ENCODE assay signal across 8 cellular contexts in the genomic region with DNA sequence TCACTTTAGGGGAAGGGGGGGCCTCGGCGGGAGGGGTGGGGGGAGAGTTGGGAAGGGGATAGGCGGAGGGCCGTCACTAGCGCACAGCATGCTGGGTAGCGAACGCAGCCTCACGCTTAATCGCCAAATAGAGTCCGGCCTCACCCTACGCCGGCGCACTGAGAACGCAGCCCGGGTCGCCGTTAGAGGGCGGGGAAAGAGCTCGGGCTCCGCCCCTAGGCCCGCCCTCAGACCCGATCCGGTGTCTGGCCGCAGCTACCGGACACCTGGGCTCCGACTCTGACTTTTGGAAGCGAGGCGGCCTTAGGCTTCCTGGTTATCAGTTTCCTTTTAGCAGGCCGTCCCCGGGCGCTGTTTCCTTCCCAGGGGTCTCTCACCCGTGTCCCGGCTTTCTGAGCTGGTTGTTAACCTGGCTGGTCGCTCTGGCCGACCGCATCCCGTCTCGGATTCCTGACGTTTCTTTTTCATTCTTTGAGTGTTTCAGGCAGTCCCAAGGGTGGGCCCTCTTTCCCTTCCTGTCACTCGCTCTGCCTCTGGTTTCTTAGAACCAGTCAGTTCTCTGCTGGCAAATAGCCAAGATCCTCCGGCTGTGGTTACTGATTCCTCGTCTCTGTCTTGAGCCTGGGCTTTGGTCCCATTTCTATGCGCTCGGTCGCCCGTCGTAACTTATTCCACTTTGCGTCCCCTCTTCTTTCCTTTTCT. TPM values are rescaled to one million over a fixed set of nuclear protein-coding genes. Genes with fewer than 3 reads are reported as not detected.
DNase-seq lines count a peak whose midpoint lies in the region; ATAC-seq and TF ChIP-seq lines count a peak whose summit lies in the region.

No MANE protein-coding gene starts in this region.

- H3F3A ChIP-seq in neural cell (ENCODE audit: insufficient read depth, low read length, poor library complexity, severe bottlenecking) = no peaks in the 10 kb centered on the region

- H3K27ac ChIP-seq in H9 (ENCODE audit: insufficient read length, low read depth, low read length) (peak overlapping the region; percentile 90), neural cell (ENCODE audit: low read length) (peak overlapping the region; percentile 94)

- peak overlapping the region; percentile 93 to 99 (median 97) for H3K27ac Mint-ChIP-seq in H9
- H3K27ac Mint-ChIP-seq in stimulated activated naive CD8-positive, alpha-beta T cell treated with anti-CD3 and anti-CD28 coated beads, Interleukin-15, amount 100 ng/mL, for 72 hours = peak overlapping the region; percentile 96 to 99

- no peaks in the 10 kb centered on the region for H3K9me2 ChIP-seq in neural cell (ENCODE audit: insufficient read depth, low read length)

- no peak overlapping the region for H4K91ac ChIP-seq in H9 (ENCODE audit: insufficient read length, low read depth, low read length)

- no peak overlapping the region for H4K5ac ChIP-seq in H9 (ENCODE audit: insufficient read length, low read depth, low read length)

- no peaks in the 10 kb centered on the region for H3K27me3 ChIP-seq in H9 (ENCODE audit: insufficient read depth, low read length)
- H3K27me3 ChIP-seq in neural cell (ENCODE audit: insufficient read depth, low read depth, low read length) = no peaks in the 10 kb centered on the region

- H3K36me3 ChIP-seq in ES-I3 (ENCODE audit: insufficient read depth, low read length) (no peaks in the 10 kb centered on the region; the same call in 1 of the 2 replicates), neural cell (ENCODE audit: insufficient read depth, low read length) (no peaks in the 10 kb centered on the region)

- peak overlapping the region; percentile 74 to 91 for H3K4me3 Mint-ChIP-seq in H9
- H3K4me3 Mint-ChIP-seq in stimulated activated naive CD8-positive, alpha-beta T cell treated with anti-CD3 and anti-CD28 coated beads, Interleukin-15, amount 100 ng/mL, for 72 hours = peak overlapping the region; percentile 96 to 99

- H3K9me3 Mint-ChIP-seq in H9 = no peaks in the 10 kb centered on the region; a peak in 1 of 5 replicates
- H3K9me3 Mint-ChIP-seq in stimulated activated naive CD8-positive, alpha-beta T cell treated with anti-CD3 and anti-CD28 coated beads, Interleukin-15, amount 100 ng/mL, for 72 hours = no peaks in the 10 kb centered on the region

- H3K23me2 ChIP-seq in H9 (ENCODE audit: insufficient read length, low read depth, low read length, poor library complexity, severe bottlenecking) = peaks cover 12% of the 10 kb centered on the region

- WGBS in H9 (ENCODE audit: extremely low coverage, insufficient read length, low lambda C conversion rate) = no CpG with 5 or more reads among the region's 48 CpGs

- peaks cover 24 to 39% of the 10 kb centered on the region in 2 experiments for H3K4me1 Mint-ChIP-seq in H9
- peaks cover 69% of the 10 kb centered on the region for H3K4me1 Mint-ChIP-seq in stimulated activated naive CD8-positive, alpha-beta T cell treated with anti-CD3 and anti-CD28 coated beads, Interleukin-15, amount 100 ng/mL, for 72 hours

- peaks cover 5 to 10% (median 7%) of the 10 kb centered on the region in 3 experiments; a peak in 5 of 7 replicates for H3K36me3 Mint-ChIP-seq in H9 (ENCODE audit: insufficient read depth in 1 of 3, low read depth in 3 of 3)

- H3K4me3 ChIP-seq in fibroblast of villous mesenchyme (ENCODE audit: low read depth, low read length) (peak overlapping the region; percentile 92), neural cell (ENCODE audit: low read length) (peak overlapping the region; percentile 91)

- H3K4me1 ChIP-seq in ES-I3 (ENCODE audit: insufficient read depth, low read length) (peaks cover 7% of the 10 kb centered on the region; the same call in 1 of the 2 replicates), H9 (ENCODE audit: insufficient read depth, low read length) (peaks cover 1% of the 10 kb centered on the region; the same call in 1 of the 2 replicates)

- no peak overlapping the region for H3K56ac ChIP-seq in H9 (ENCODE audit: insufficient read length, low read depth, low read length)

- H3T11ph ChIP-seq in H9 (ENCODE audit: low read length) = no peak overlapping the region

- H3K18ac ChIP-seq in H9 (ENCODE audit: insufficient read length, low read depth, low read length) = peak overlapping the region; percentile 34

- H3K23ac ChIP-seq in H9 (ENCODE audit: insufficient read length, low read depth, low read length) = no peak overlapping the region

- ATAC-seq in stimulated activated naive CD8-positive, alpha-beta T cell treated with anti-CD3 and anti-CD28 coated beads, Interleukin-15, amount 100 ng/mL, for 72 hours = peak; percentile 94

- H3K79me2 ChIP-seq in H9 (ENCODE audit: insufficient read depth, low read length) (peaks cover 15% of the 10 kb centered on the region; the same call in 1 of the 2 replicates), neural cell (replicated peaks; ENCODE audit: insufficient read depth, low read length) (peaks cover 50% of the 10 kb centered on the region)

- peak; percentile 26 for TF ChIP-seq RAD21 in neural cell (conservative IDR thresholded peaks at IDR 0.05)

- no peaks in the 10 kb centered on the region for H3K27me3 Mint-ChIP-seq in H9 (ENCODE audit: low read depth)
- H3K27me3 Mint-ChIP-seq in stimulated activated naive CD8-positive, alpha-beta T cell treated with anti-CD3 and anti-CD28 coated beads, Interleukin-15, amount 100 ng/mL, for 72 hours = no peaks in the 10 kb centered on the region

- peak overlapping the region; percentile 84 for H2AFZ ChIP-seq in H9 (ENCODE audit: low read length)
- peak overlapping the region; percentile 80 for H2AFZ ChIP-seq in neural cell (ENCODE audit: low read depth, low read length)

- no peaks in the 10 kb centered on the region for H3K9me3 ChIP-seq in ES-I3 (ENCODE audit: control insufficient read depth, insufficient read depth, low read length)
- no peaks in the 10 kb centered on the region for H3K9me3 ChIP-seq in H9 (ENCODE audit: control insufficient read depth, low read depth, low read length)
- no peaks in the 10 kb centered on the region for H3K9me3 ChIP-seq in neural cell (ENCODE audit: low read length)

- no peak overlapping the region for H2BK5ac ChIP-seq in H9 (ENCODE audit: insufficient read length, low read length)

- no peak overlapping the region for H4K8ac ChIP-seq in H9 (replicated peaks; ENCODE audit: insufficient read length, low read depth, low read length)

- peak; percentile 87 for TF ChIP-seq POLR2A in Raji (IDR thresholded peaks at IDR 0.05; ENCODE audit: insufficient read depth, low read depth, low read length)

- H2AK5ac ChIP-seq in H9 (ENCODE audit: insufficient read length, low read length) = no peak overlapping the region

- H2BK12ac ChIP-seq in H9 (ENCODE audit: insufficient read length, low read depth, low read length) = no peak overlapping the region

- no peak overlapping the region for H3K4ac ChIP-seq in H9 (ENCODE audit: low read depth, low read length)

- peak; percentile 52 for TF ChIP-seq EP300 in neural cell (conservative IDR thresholded peaks at IDR 0.05; ENCODE audit: poor library complexity, severe bottlenecking)

- TF ChIP-seq CTCF in H9 (conservative IDR thresholded peaks at IDR 0.05) = no peak
- no peak for TF ChIP-seq CTCF in fibroblast of villous mesenchyme (IDR thresholded peaks at IDR 0.05; ENCODE audit: insufficient read depth, low read depth, low read length)
- TF ChIP-seq CTCF in neural cell (IDR thresholded peaks at IDR 0.05; ENCODE audit: poor library complexity, severe bottlenecking) = no peak

- H3K79me1 ChIP-seq in H9 (ENCODE audit: insufficient read depth, low read depth, low read length, poor library complexity, severe bottlenecking) = peaks cover 6% of the 10 kb centered on the region

- H3K9ac ChIP-seq in ES-I3 (ENCODE audit: low read depth, low read length) (peak overlapping the region; percentile 94), H9 (ENCODE audit: extremely low read depth, insufficient read length, low read length) (peak overlapping the region; percentile 93), neural cell (ENCODE audit: low read length) (peak overlapping the region; percentile 99)

- H3K4me2 ChIP-seq in H9 (ENCODE audit: insufficient read depth, insufficient read length, low read length) (peak overlapping the region; percentile 91), neural cell (ENCODE audit: low read length) (peak overlapping the region; percentile 30)

- DNase-seq in H9 (peak; percentile 98), M059J (ENCODE audit: low read depth) (peak; percentile 98), activated gamma-delta T cell (lab: John Stamatoyannopoulos, UW) (peak; percentile 74), fibroblast of villous mesenchyme (ENCODE audit: low read depth) (peak; percentile 97)
- DNase-seq in stimulated activated naive CD8-positive, alpha-beta T cell treated with anti-CD3 and anti-CD28 coated beads, Interleukin-15, amount 100 ng/mL, for 72 hours = peak; percentile 89 to 92

- H2BK120ac ChIP-seq in H9 (ENCODE audit: low read depth, low read length, poor library complexity, severe bottlenecking) = no peak overlapping the region

- no peak overlapping the region for H2BK20ac ChIP-seq in H9 (ENCODE audit: low read depth, low read length, poor library complexity, severe bottlenecking)

- H2BK15ac ChIP-seq in H9 (ENCODE audit: low read depth, low read length) = no peak overlapping the region

- H3K14ac ChIP-seq in H9 (ENCODE audit: insufficient read depth, low read length) = no peak overlapping the region

- H4K20me1 ChIP-seq in H9 (ENCODE audit: control insufficient read depth, insufficient read depth, insufficient read length) (no peaks in the 10 kb centered on the region), neural cell (ENCODE audit: insufficient read depth) (no peaks in the 10 kb centered on the region)

RNA-seq across cellular contexts. Expression of gene STRN3, which starts 0.4 kb away (rescaled TPM):
- total RNA-seq in H9 (2021) = 49.5 and 52.1 TPM in 2 replicates
- total RNA-seq in M059J (2014; rRNA removed; shearing (Covaris generic)) = 21.5 and 29.6 TPM in 2 replicates
- 53.5 and 83.3 TPM in 2 replicates for total RNA-seq in fibroblast of villous mesenchyme
- polyA plus RNA-seq in neural cell = 56.2 and 60.1 TPM in 2 replicates
- polyA minus RNA-seq in neural cell = 130 and 140 TPM in 2 replicates

RNA-seq across cellular contexts. Expression of gene AP4S1, which starts 1.1 kb away (rescaled TPM):
- total RNA-seq in H9 (2021) = 11.3 and 13.7 TPM in 2 replicates
- 6.0 and 21.0 TPM in 2 replicates for total RNA-seq in M059J (2014; rRNA removed; shearing (Covaris generic))
- 5.6 and 6.1 TPM in 2 replicates for total RNA-seq in fibroblast of villous mesenchyme
- 20.4 and 20.8 TPM in 2 replicates for polyA plus RNA-seq in neural cell
- 19.2 and 23.6 TPM in 2 replicates for polyA minus RNA-seq in neural cell

Comparison
In these comparisons a context has a peak if more than half of its experiments do, and no peak if none do; other contexts are left out.
1. Peak in every context shown above with its lines: DNase-seq, ATAC-seq, H3K4me3 ChIP-seq and H3K27ac ChIP-seq.